In the genomic region with DNA sequence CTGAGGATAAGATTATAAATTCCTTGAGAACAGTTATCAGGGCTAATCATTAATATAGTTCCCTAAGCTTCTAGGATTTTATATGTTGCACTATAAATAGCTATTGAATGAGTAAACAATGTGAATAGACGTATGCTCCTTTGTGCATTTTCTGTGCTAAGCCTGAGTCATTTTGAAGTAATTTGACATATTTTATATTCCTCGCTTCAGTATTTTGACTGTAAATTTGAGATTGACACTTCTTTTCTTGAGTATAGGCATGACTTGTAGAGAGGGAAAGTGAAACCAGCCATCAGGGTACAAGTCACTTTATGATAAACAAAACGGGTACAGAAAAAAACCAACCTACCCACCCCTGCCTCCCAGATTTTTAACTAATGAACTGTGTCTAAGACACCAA, we compare ENCODE assay signal across 9 cellular contexts.
DNase-seq lines count a peak whose midpoint lies in the region; ATAC-seq and TF ChIP-seq lines count a peak whose summit lies in the region.
"Had no signal": no experiment of that assay in that cellular context is flagged by ENCODE, and none has a peak within 500 bp of the region (broad histone marks: within the 10 kb centered on the region; RNA-seq: fewer than 3 reads in every experiment).

No MANE protein-coding gene starts in this region.

- H3K4me3 ChIP-seq in GM12865 (ENCODE audit: low read depth, low read length) (no peak overlapping the region), SJSA1 (peak overlapping the region; percentile 18), kidney epithelial cell (ENCODE audit: low read depth, low read length) (no peak overlapping the region)
- H3K4me3 ChIP-seq: suprapubic skin had no signal

- TF ChIP-seq CTCF in GM12865 (IDR thresholded peaks at IDR 0.05; ENCODE audit: insufficient read depth, low read depth, low read length, missing control alignments) (no peak), kidney epithelial cell (IDR thresholded peaks at IDR 0.05; ENCODE audit: insufficient read depth, low read length, poor library complexity, severe bottlenecking) (no peak)

- H3K27me3 ChIP-seq in SJSA1 (replicated peaks), result no peaks in the 10 kb centered on the region
- H3K27me3 ChIP-seq in kidney epithelial cell (ENCODE audit: control insufficient read depth, insufficient read depth, low read length), result no peaks in the 10 kb centered on the region
- H3K27me3 ChIP-seq: suprapubic skin had no signal

- ATAC-seq in HG02852 (IDR thresholded peaks at IDR 0.05; ENCODE audit: unreplicated experiment), result peak; percentile 41
- ATAC-seq in GM19023 (IDR thresholded peaks at IDR 0.05; ENCODE audit: unreplicated experiment), result no peak

- peaks cover 4% of the 10 kb centered on the region; the same call in 1 of the 2 replicates for H3K4me1 ChIP-seq in SJSA1 (replicated peaks)
- H3K4me1 ChIP-seq: suprapubic skin had no signal

- peak overlapping the region; percentile 40 for H3K27ac ChIP-seq in SJSA1
- H3K27ac ChIP-seq: suprapubic skin had no signal

- H3K9me3 ChIP-seq in SJSA1 (replicated peaks), result no peaks in the 10 kb centered on the region
- H3K9me3 ChIP-seq: suprapubic skin had no signal

- DNase-seq in GM12865 (ENCODE audit: low read depth) (peak; percentile 17), SJSA1 (ENCODE audit: low read depth in 1 of 2, low spot score in 2 of 2) (peak in 1 of 2 experiments; percentile 53), kidney epithelial cell (ENCODE audit: low read depth) (peak; percentile 12), NCI-H345 (lab: John Stamatoyannopoulos, UW) (no peak), ecto neural progenitor cell (ENCODE audit: low spot score) (no peak)
- no peak for DNase-seq in activated CD4-positive, alpha-beta T cell treated with anti-CD3 and anti-CD28 coated beads, Interleukin-2, amount 50 U/mL, for 48 hours

- no peaks in the 10 kb centered on the region for H3K36me3 ChIP-seq in SJSA1
- H3K36me3 ChIP-seq in kidney epithelial cell (ENCODE audit: control insufficient read depth, insufficient read depth, low read length), result no peaks in the 10 kb centered on the region
- H3K36me3 ChIP-seq: suprapubic skin had no signal

Comparison
In these comparisons a context has a peak if more than half of its experiments do, and no peak if none do; other contexts are left out.
1. DNase-seq: peak in GM12865 (single experiment) and kidney epithelial cell (single experiment); none in NCI-H345 (single experiment), activated CD4-positive, alpha-beta T cell treated with anti-CD3 and anti-CD28 coated beads, Interleukin-2, amount 50 U/mL, for 48 hours (0 of 2) and ecto neural progenitor cell (single experiment).